In the genomic region with DNA sequence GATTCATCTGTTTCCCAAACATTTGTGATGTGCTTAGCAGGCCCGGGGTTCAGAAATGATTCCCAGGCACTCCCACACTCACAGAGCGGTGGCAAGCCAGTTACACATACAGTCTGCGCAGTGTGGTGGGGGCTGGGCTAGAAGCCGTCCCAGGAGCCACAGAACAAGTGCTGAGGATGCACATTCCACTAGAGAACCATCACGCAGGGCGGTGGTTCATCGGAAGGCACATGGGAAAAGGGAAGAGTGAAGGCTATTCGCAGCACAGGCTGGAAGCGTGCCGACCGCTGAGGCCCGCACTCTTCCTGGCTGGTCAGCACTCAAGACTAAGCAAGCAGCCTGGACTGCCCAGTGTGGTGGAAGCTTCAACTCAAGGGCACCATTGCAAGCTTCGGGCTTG, we compare ENCODE assay signal across 16 cellular contexts.
"Had no signal": no experiment of that assay in that cellular context is flagged by ENCODE, and none has a peak within 500 bp of the region (broad histone marks: within the 10 kb centered on the region; RNA-seq: fewer than 3 reads in every experiment).

No MANE protein-coding gene starts in this region.

- H3K9me3 ChIP-seq: esophagus muscularis mucosa, tibial artery, uterus had no signal

- FAIRE-seq: astrocyte, endothelial cell of umbilical vein had no signal

- H3K36me3 ChIP-seq: breast epithelium, esophagus muscularis mucosa, tibial artery, uterus, WERI-Rb-1 had no signal

- DNase-seq: activated CD4-positive, alpha-beta T cell treated with anti-CD3 and anti-CD28 coated beads for 1 hour; activated effector memory CD4-positive, alpha-beta T cell treated with anti-CD3 and anti-CD28 coated beads, Interleukin-2, amount 50 U/mL, for 16 hours; activated naive CD4-positive, alpha-beta T cell treated with anti-CD3 and anti-CD28 coated beads, Interleukin-2, amount 50 U/mL, for 16 hours; activated T-cell treated with anti-CD3 and anti-CD28 coated beads, Interleukin-2, amount 50 U/mL, for 72 hours; effector CD4-positive, alpha-beta T cell; mammary epithelial cell; midbrain; nephron progenitor cell; stimulated activated naive CD4-positive, alpha-beta T cell treated with Interleukin-2 at 50 U/mL for 16 hours; tibial artery; uterus; WERI-Rb-1 had no signal

- H3K4me1 ChIP-seq: breast epithelium, esophagus muscularis mucosa, tibial artery, uterus had no signal

- H3K27me3 ChIP-seq: breast epithelium, esophagus muscularis mucosa, uterus had no signal

- H3K27ac ChIP-seq: breast epithelium, esophagus muscularis mucosa, tibial artery, uterus, WERI-Rb-1 had no signal

- H3K4me3 ChIP-seq: breast epithelium, esophagus muscularis mucosa, tibial artery, uterus had no signal
